In genomic region chr12:113296557-113297213, GRCh38 we compare ENCODE assay signal across 2 cellular contexts.
TF ChIP-seq lines count a peak whose summit lies in the region.

No MANE protein-coding gene starts in this region.

TF ChIP-seq in WTC11, 78 proteins besides CTCF, POLR2A, EP300 and RAD21 (continued from another document and continues in another):
- TF ChIP-seq ZNF425 (CRISPR knock-in tag; conservative IDR thresholded peaks at IDR 0.05) (no peak), STAT6 (CRISPR knock-in tag; conservative IDR thresholded peaks at IDR 0.05; ENCODE audit: low read depth) (no peak), SP1 (CRISPR knock-in tag; conservative IDR thresholded peaks at IDR 0.05) (no peak), ATF6 (CRISPR knock-in tag; IDR thresholded peaks at IDR 0.05) (no peak), GRHL2 (CRISPR knock-in tag; IDR thresholded peaks at IDR 0.05; ENCODE audit: insufficient replicate concordance, severe bottlenecking) (no peak), ZNF671 (CRISPR knock-in tag; IDR thresholded peaks at IDR 0.05) (no peak), FOXP4 (CRISPR knock-in tag; IDR thresholded peaks at IDR 0.05) (no peak), ZSCAN18 (CRISPR knock-in tag; IDR thresholded peaks at IDR 0.05) (no peak), ATF2 (CRISPR knock-in tag; IDR thresholded peaks at IDR 0.05; ENCODE audit: borderline replicate concordance, low read depth) (no peak), GTF2I (CRISPR knock-in tag; conservative IDR thresholded peaks at IDR 0.05) (no peak)

TF ChIP-seq in liver, 16 proteins besides CTCF, POLR2A, EP300 and RAD21 (continued from another document):
- TF ChIP-seq MAX (IDR thresholded peaks at IDR 0.05), result no peak
- TF ChIP-seq HNF4G (IDR thresholded peaks at IDR 0.05), result no peak
- no peak for TF ChIP-seq YY1 (IDR thresholded peaks at IDR 0.05)
- TF ChIP-seq ZBTB33 (IDR thresholded peaks at IDR 0.05), result no peak
